ENCODE assay signal across 8 cellular contexts in genomic region chrX:107205770-107206696, GRCh38. TPM values are rescaled to one million over a fixed set of nuclear protein-coding genes. Genes with fewer than 3 reads are reported as not detected.
DNase-seq lines count a peak whose midpoint lies in the region; ATAC-seq and TF ChIP-seq lines count a peak whose summit lies in the region.

Gene DNAAF6 (plus strand): TSS chrX:107206611. CDS start chrX:107212876, 6,265 bp downstream.
Gene NUP62CL (minus strand): TSS chrX:107206433. CDS start chrX:107175146, 31,287 bp downstream.

- no peak for TF ChIP-seq CTCF in mesothelial cell of epicardium (IDR thresholded peaks at IDR 0.05; ENCODE audit: unreplicated experiment)

- H3K4me3 Mint-ChIP-seq in effector memory CD8-positive, alpha-beta T cell = peak within 1 kb of the TSS; percentile 84 to 89
- peak within 1 kb of the TSS; percentile 79 for H3K4me3 Mint-ChIP-seq in mesothelial cell of epicardium

- no peaks in the 10 kb centered on the region for H3K4me1 Mint-ChIP-seq in effector memory CD8-positive, alpha-beta T cell (ENCODE audit: low read depth in 2 of 2)
- H3K4me1 Mint-ChIP-seq in mesothelial cell of epicardium = peaks cover 6% of the 10 kb centered on the region

- H3K27ac Mint-ChIP-seq in effector memory CD8-positive, alpha-beta T cell = peak within 1 kb of the TSS; percentile 88 to 90
- peak within 1 kb of the TSS; percentile 64 for H3K27ac Mint-ChIP-seq in mesothelial cell of epicardium

- no peaks in the 10 kb centered on the region for H3K36me3 Mint-ChIP-seq in effector memory CD8-positive, alpha-beta T cell (ENCODE audit: insufficient read depth)
- H3K36me3 Mint-ChIP-seq in mesothelial cell of epicardium = no peaks in the 10 kb centered on the region

- no peaks in the 10 kb centered on the region for H3K9me3 Mint-ChIP-seq in effector memory CD8-positive, alpha-beta T cell
- H3K9me3 Mint-ChIP-seq in mesothelial cell of epicardium = peaks cover 5% of the 10 kb centered on the region

- no peaks in the 10 kb centered on the region for H3K27me3 Mint-ChIP-seq in effector memory CD8-positive, alpha-beta T cell
- no peaks in the 10 kb centered on the region for H3K27me3 Mint-ChIP-seq in mesothelial cell of epicardium (ENCODE audit: low read depth)

- DNase-seq in SIG-M5 treated with dmso at 0.1 percent for 504 hours (lab: John Stamatoyannopoulos, UW; ENCODE audit: unreplicated experiment) (peak; percentile 2), SIG-M5 (lab: John Stamatoyannopoulos, UW) (no peak), NCI-H345 (lab: John Stamatoyannopoulos, UW) (peak; percentile 68), mesothelial cell of epicardium (ENCODE audit: low spot score in 2 of 2, unreplicated experiment in 2 of 2) (peak; percentile 23 to 69)
- DNase-seq in activated CD8-positive, alpha-beta memory T cell treated with anti-CD3 and anti-CD28 coated beads for 1 hour (ENCODE audit: extremely low read depth in 1 of 2, low read depth in 1 of 2) = peak; percentile 18 to 30
- peak; percentile 46 to 52 (median 51) for DNase-seq in effector memory CD8-positive, alpha-beta T cell
- peak; percentile 46 for DNase-seq in stimulated activated CD8-positive, alpha-beta memory T cell treated with anti-CD3 and anti-CD28 coated beads, Interleukin-4, amount 100 ng/mL, for 24 hours (ENCODE audit: low read depth)

- peak; percentile 86 for ATAC-seq in HG03135 (IDR thresholded peaks at IDR 0.05; ENCODE audit: unreplicated experiment)
- ATAC-seq in effector memory CD8-positive, alpha-beta T cell (replicated peaks) = peak; percentile 92

RNA-seq across cellular contexts. Expression of gene DNAAF6, which starts in this region (rescaled TPM):
- not detected in 3 replicates for total RNA-seq in mesothelial cell of epicardium

RNA-seq across cellular contexts. Expression of gene NUP62CL, which starts in this region (rescaled TPM):
- total RNA-seq in mesothelial cell of epicardium = 2.5 to 4.0 TPM (median 2.7 TPM) in 3 replicates
